Comparison of ENCODE assay signal across 1 cellular context in the genomic region with DNA sequence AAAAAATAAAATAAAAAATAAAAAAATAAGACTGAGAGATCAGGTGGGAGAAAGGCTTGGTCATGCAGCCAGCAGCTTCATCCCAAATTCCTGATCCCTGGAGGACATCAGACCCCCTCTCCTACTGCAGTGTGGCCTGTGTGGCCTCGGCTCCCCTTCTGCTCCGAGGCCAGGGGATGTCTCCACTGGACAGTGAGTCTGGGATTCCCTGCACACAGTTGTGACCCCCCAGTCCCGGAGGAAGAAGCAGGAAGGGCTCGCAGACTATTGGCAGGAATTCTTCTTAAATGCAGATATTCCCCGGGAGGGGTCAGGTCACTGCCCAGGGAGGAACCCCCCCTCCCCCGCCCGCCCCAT.
TF ChIP-seq lines count a peak whose summit lies in the region.

No MANE protein-coding gene starts in this region.

TF ChIP-seq in GM23338, 12 proteins besides CTCF, POLR2A, EP300 and RAD21 (continued from another document):
- TF ChIP-seq, protein P1, sequence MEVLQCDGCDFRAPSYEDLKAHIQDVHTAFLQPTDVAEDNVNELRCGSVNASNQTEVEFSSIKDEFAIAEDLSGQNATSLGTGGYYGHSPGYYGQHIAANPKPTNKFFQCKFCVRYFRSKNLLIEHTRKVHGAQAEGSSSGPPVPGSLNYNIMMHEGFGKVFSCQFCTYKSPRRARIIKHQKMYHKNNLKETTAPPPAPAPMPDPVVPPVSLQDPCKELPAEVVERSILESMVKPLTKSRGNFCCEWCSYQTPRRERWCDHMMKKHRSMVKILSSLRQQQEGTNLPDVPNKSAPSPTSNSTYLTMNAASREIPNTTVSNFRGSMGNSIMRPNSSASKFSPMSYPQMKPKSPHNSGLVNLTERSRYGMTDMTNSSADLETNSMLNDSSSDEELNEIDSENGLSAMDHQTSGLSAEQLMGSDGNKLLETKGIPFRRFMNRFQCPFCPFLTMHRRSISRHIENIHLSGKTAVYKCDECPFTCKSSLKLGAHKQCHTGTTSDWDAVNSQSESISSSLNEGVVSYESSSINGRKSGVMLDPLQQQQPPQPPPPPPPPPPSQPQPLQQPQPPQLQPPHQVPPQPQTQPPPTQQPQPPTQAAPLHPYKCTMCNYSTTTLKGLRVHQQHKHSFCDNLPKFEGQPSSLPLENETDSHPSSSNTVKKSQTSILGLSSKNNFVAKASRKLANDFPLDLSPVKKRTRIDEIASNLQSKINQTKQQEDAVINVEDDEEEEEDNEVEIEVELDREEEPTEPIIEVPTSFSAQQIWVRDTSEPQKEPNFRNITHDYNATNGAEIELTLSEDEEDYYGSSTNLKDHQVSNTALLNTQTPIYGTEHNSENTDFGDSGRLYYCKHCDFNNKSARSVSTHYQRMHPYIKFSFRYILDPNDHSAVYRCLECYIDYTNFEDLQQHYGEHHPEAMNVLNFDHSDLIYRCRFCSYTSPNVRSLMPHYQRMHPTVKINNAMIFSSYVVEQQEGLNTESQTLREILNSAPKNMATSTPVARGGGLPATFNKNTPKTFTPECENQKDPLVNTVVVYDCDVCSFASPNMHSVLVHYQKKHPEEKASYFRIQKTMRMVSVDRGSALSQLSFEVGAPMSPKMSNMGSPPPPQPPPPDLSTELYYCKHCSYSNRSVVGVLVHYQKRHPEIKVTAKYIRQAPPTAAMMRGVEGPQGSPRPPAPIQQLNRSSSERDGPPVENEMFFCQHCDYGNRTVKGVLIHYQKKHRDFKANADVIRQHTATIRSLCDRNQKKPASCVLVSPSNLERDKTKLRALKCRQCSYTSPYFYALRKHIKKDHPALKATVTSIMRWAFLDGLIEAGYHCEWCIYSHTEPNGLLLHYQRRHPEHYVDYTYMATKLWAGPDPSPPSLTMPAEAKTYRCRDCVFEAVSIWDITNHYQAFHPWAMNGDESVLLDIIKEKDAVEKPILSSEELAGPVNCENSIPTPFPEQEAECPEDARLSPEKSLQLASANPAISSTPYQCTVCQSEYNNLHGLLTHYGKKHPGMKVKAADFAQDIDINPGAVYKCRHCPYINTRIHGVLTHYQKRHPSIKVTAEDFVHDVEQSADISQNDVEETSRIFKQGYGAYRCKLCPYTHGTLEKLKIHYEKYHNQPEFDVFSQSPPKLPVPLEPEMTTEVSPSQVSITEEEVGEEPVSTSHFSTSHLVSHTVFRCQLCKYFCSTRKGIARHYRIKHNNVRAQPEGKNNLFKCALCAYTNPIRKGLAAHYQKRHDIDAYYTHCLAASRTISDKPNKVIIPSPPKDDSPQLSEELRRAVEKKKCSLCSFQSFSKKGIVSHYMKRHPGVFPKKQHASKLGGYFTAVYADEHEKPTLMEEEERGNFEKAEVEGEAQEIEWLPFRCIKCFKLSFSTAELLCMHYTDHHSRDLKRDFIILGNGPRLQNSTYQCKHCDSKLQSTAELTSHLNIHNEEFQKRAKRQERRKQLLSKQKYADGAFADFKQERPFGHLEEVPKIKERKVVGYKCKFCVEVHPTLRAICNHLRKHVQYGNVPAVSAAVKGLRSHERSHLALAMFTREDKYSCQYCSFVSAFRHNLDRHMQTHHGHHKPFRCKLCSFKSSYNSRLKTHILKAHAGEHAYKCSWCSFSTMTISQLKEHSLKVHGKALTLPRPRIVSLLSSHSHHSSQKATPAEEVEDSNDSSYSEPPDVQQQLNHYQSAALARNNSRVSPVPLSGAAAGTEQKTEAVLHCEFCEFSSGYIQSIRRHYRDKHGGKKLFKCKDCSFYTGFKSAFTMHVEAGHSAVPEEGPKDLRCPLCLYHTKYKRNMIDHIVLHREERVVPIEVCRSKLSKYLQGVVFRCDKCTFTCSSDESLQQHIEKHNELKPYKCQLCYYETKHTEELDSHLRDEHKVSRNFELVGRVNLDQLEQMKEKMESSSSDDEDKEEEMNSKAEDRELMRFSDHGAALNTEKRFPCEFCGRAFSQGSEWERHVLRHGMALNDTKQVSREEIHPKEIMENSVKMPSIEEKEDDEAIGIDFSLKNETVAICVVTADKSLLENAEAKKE (CRISPR knock-in tag; IDR thresholded peaks at IDR 0.05): no peak
